Comparison of ENCODE assay signal across 16 cellular contexts in genomic region chr5:83277154-83277553, GRCh38.
A peak's percentile ranks its signal among the peaks of the same experiment; 100 is the strongest.
DNase-seq lines count a peak whose midpoint lies in the region; TF ChIP-seq lines count a peak whose summit lies in the region.
"Had no signal": no experiment of that assay in that cellular context is flagged by ENCODE, and none has a peak within 500 bp of the region (broad histone marks: within the 10 kb centered on the region; RNA-seq: fewer than 3 reads in every experiment).

No MANE protein-coding gene starts in this region.

- H3K4ac ChIP-seq in mesenchymal stem cell (ENCODE audit: low read depth in 1 of 2, low read length in 2 of 2), result no peak overlapping the region

- H3K36me3 ChIP-seq in mesenchymal stem cell (ENCODE audit: control insufficient read depth in 1 of 2, insufficient read depth in 2 of 2, low read depth in 1 of 2, low read length in 2 of 2), result no peaks in the 10 kb centered on the region

- no peak for TF ChIP-seq CTCF in GM20000 (IDR thresholded peaks at IDR 0.05; ENCODE audit: extremely low read depth, missing control alignments)

- H2BK12ac ChIP-seq in mesenchymal stem cell (ENCODE audit: low read length in 2 of 2), result no peak overlapping the region

- H2BK15ac ChIP-seq in mesenchymal stem cell (ENCODE audit: low read depth, poor library complexity, severe bottlenecking), result no peak overlapping the region

- no peak overlapping the region for H3K14ac ChIP-seq in mesenchymal stem cell (ENCODE audit: low read length in 2 of 2)

- no peak overlapping the region for H2AFZ ChIP-seq in mesenchymal stem cell (ENCODE audit: low read depth, low read length)

- no peak overlapping the region for H4K8ac ChIP-seq in mesenchymal stem cell (ENCODE audit: low read length)

- H3K4me1 ChIP-seq in mesenchymal stem cell (ENCODE audit: control insufficient read depth, insufficient read depth, low read depth, low read length), result peaks cover 3% of the 10 kb centered on the region

- H3K9me3 ChIP-seq in mesenchymal stem cell (ENCODE audit: control insufficient read depth, low read length), result peaks cover 4% of the 10 kb centered on the region

- peak overlapping the region; percentile 92 for H2AK5ac ChIP-seq in mesenchymal stem cell (ENCODE audit: low read length, severe bottlenecking)

- no peaks in the 10 kb centered on the region for H3K79me1 ChIP-seq in mesenchymal stem cell (replicated peaks; ENCODE audit: low read length, poor library complexity, severe bottlenecking)

- no peaks in the 10 kb centered on the region for H3K27me3 ChIP-seq in mesenchymal stem cell (ENCODE audit: control insufficient read depth in 1 of 2, insufficient read depth in 1 of 2, low read length in 2 of 2)

- no peak overlapping the region for H3K9ac ChIP-seq in mesenchymal stem cell (ENCODE audit: low read length)

- 84% methylated on average over 4 of the region's 4 CpGs for WGBS in mesenchymal stem cell

- H3K27ac ChIP-seq in mesenchymal stem cell (ENCODE audit: low read length, poor library complexity, severe bottlenecking), result no peak overlapping the region
- H3K27ac ChIP-seq: C4-2B had no signal

- DNase-seq in AG20443 (ENCODE audit: low spot score) (peak; percentile 9), M059J (ENCODE audit: low read depth) (peak; percentile 12), fibroblast of gingiva (ENCODE audit: low read depth) (peak; percentile 76), mesenchymal stem cell (no peak), amniotic stem cell (lab: John Stamatoyannopoulos, UW) (no peak), GM20000 (ENCODE audit: low spot score) (no peak), GM19240 (ENCODE audit: insufficient read length, low spot score) (no peak)
- DNase-seq in activated CD8-positive, alpha-beta memory T cell treated with anti-CD3 and anti-CD28 coated beads, Interleukin-2, amount 50 U/mL, for 4 hours, result no peak
- DNase-seq: DMS79, H9, NCI-H1694 treated with DMSO at 0.1 percent for 48 hours, NCI-H510A treated with DMSO at 0.1 percent for 48 hours, NCI-H774, RPMI8226, SW 1271 had no signal

- no peak overlapping the region for H2BK120ac ChIP-seq in mesenchymal stem cell (ENCODE audit: low read depth, low read length)

- no peak overlapping the region for H2BK5ac ChIP-seq in mesenchymal stem cell (ENCODE audit: low read depth, low read length, poor library complexity, severe bottlenecking)

- no peak overlapping the region for H3K4me3 ChIP-seq in mesenchymal stem cell (ENCODE audit: insufficient read depth in 1 of 2, low read depth in 1 of 2, low read length in 2 of 2)

- H3K18ac ChIP-seq in mesenchymal stem cell (ENCODE audit: low read depth in 1 of 2, low read length in 2 of 2), result no peak overlapping the region

- H4K91ac ChIP-seq in mesenchymal stem cell (ENCODE audit: low read length), result no peak overlapping the region

- H3K4me2 ChIP-seq in mesenchymal stem cell (ENCODE audit: low read length, poor library complexity, severe bottlenecking), result no peak overlapping the region

- no peak overlapping the region for H3K23ac ChIP-seq in mesenchymal stem cell (ENCODE audit: low read length in 2 of 2)

Comparison
In these comparisons a context has a peak if more than half of its experiments do, and no peak if none do; other contexts are left out.
1. DNase-seq: peak in AG20443 (single experiment), M059J (single experiment) and fibroblast of gingiva (single experiment); none in mesenchymal stem cell (single experiment), amniotic stem cell (single experiment), activated CD8-positive, alpha-beta memory T cell treated with anti-CD3 and anti-CD28 coated beads, Interleukin-2, amount 50 U/mL, for 4 hours (single experiment), GM20000 (single experiment) and GM19240 (single experiment).